ENCODE assay signal across 8 cellular contexts in genomic region chr1:205774277-205775014, GRCh38. TPM values are rescaled to one million over a fixed set of nuclear protein-coding genes. Genes with fewer than 3 reads are reported as not detected.
DNase-seq lines count a peak whose midpoint lies in the region; ATAC-seq and TF ChIP-seq lines count a peak whose summit lies in the region.

No MANE protein-coding gene starts in this region.

- 4 to 5% methylated on average over 32 to 33 of the region's 33 CpGs for WGBS in ectodermal cell, 2 experiments

- no peak overlapping the region for H3K27ac ChIP-seq in ectodermal cell (ENCODE audit: insufficient read depth, low read depth, low read length, poor library complexity, severe bottlenecking)

- H3K9me3 ChIP-seq in ectodermal cell (ENCODE audit: control insufficient read depth, low read length) = no peaks in the 10 kb centered on the region
- H3K9me3 ChIP-seq in mucosa of descending colon = no peaks in the 10 kb centered on the region

- peak overlapping the region; percentile 60 for H3K4me3 ChIP-seq in GM08714 (ENCODE audit: low read length)
- H3K4me3 ChIP-seq in ectodermal cell (ENCODE audit: insufficient read depth, low read depth, low read length) = peak overlapping the region; percentile 78
- H3K4me3 ChIP-seq in mucosa of descending colon = peak overlapping the region; percentile 38

- intact Hi-C loops in mucosa of descending colon (cut with DNase I, micrococcal nuclease) = no loop called here

- TF ChIP-seq CTCF in mucosa of descending colon (IDR thresholded peaks at IDR 0.05) = no peak

- H3K27me3 ChIP-seq in ectodermal cell (ENCODE audit: control insufficient read depth, insufficient read depth, low read length, poor library complexity, severe bottlenecking) = peaks cover 37% of the 10 kb centered on the region

- ATAC-seq in HG03175 (IDR thresholded peaks at IDR 0.05; ENCODE audit: unreplicated experiment) (peak; percentile 37), mucosa of descending colon (peak; percentile 35), GM19035 (IDR thresholded peaks at IDR 0.05; ENCODE audit: unreplicated experiment) (no peak), GM18520 (IDR thresholded peaks at IDR 0.05; ENCODE audit: unreplicated experiment) (no peak)
- ATAC-seq in stimulated activated naive CD8-positive, alpha-beta T cell treated with anti-CD3 and anti-CD28 coated beads, Interleukin-15, Interleukin-2, amounts not matched to agents 100 U/mL and 50 U/mL, for 24 hours = peak; percentile 6

- peak; percentile 47 for DNase-seq in activated CD4-positive, alpha-beta T cell treated with anti-CD3 and anti-CD28 coated beads for 48 hours
- peak in 1 of 3 donors; percentile 12 for DNase-seq in mucosa of descending colon
- peak; percentile 61 for DNase-seq in stimulated activated naive CD8-positive, alpha-beta T cell treated with anti-CD3 and anti-CD28 coated beads, Interleukin-15, Interleukin-2, amounts not matched to agents 100 U/mL and 50 U/mL, for 24 hours

- peaks cover 7% of the 10 kb centered on the region for H3K4me1 ChIP-seq in ectodermal cell (ENCODE audit: control insufficient read depth, insufficient read depth, low read length)
- no peaks in the 10 kb centered on the region for H3K4me1 ChIP-seq in mucosa of descending colon (ENCODE audit: low read depth)

- no peaks in the 10 kb centered on the region for H3K36me3 ChIP-seq in ectodermal cell (ENCODE audit: control insufficient read depth, insufficient read depth, low read length)
- H3K36me3 ChIP-seq in mucosa of descending colon (ENCODE audit: low read depth) = no peaks in the 10 kb centered on the region

RNA-seq across cellular contexts. Expression of gene RAB29, which starts 0.8 kb away (rescaled TPM):
- 7.4 TPM for polyA plus RNA-seq in ectodermal cell (2013, experiment 1 of 4)
- polyA plus RNA-seq in ectodermal cell (2013, experiment 2 of 4) = 6.0 TPM
- 5.3 TPM for polyA plus RNA-seq in ectodermal cell (2013, experiment 3 of 4)
- polyA plus RNA-seq in ectodermal cell (2013, experiment 4 of 4) = 5.7 TPM
- 10 to 100 TPM in 1 of 3 donors, 1 to 10 TPM in 2; 4.7 to 27.5 (median 7.8) TPM for total RNA-seq in mucosa of descending colon

RNA-seq across cellular contexts. Expression of gene NUCKS1, which starts 24.5 kb away (rescaled TPM):
- 455 TPM for polyA plus RNA-seq in ectodermal cell (2013, experiment 1 of 4)
- polyA plus RNA-seq in ectodermal cell (2013, experiment 2 of 4) = 448 TPM
- polyA plus RNA-seq in ectodermal cell (2013, experiment 3 of 4) = 311 TPM
- 357 TPM for polyA plus RNA-seq in ectodermal cell (2013, experiment 4 of 4)
- 100 to 1,000 TPM in 2 of 3 donors, 10 to 100 TPM in 1; 52.7 to 140 (median 103) TPM for total RNA-seq in mucosa of descending colon

RNA-seq across cellular contexts. Expression of gene SLC41A1, which starts 38.6 kb away (rescaled TPM):
- 29.1 TPM for polyA plus RNA-seq in ectodermal cell (2013, experiment 1 of 4)
- polyA plus RNA-seq in ectodermal cell (2013, experiment 2 of 4) = 26.3 TPM
- 13.7 TPM for polyA plus RNA-seq in ectodermal cell (2013, experiment 3 of 4)
- 16.6 TPM for polyA plus RNA-seq in ectodermal cell (2013, experiment 4 of 4)
- 10 to 100 TPM in 1 of 3 donors, 1 to 10 TPM in 2; 2.1 to 25.0 (median 4.9) TPM for total RNA-seq in mucosa of descending colon

Comparison
In these comparisons a context has a peak if more than half of its experiments do, and no peak if none do; other contexts are left out.
1. ATAC-seq: peak in HG03175 (single experiment), mucosa of descending colon (single experiment) and stimulated activated naive CD8-positive, alpha-beta T cell treated with anti-CD3 and anti-CD28 coated beads, Interleukin-15, Interleukin-2, amounts not matched to agents 100 U/mL and 50 U/mL, for 24 hours (single experiment); none in GM19035 (single experiment) and GM18520 (single experiment).
2. Peak in every context shown above with its lines, with median percentiles within 50 percentile points of each other: H3K4me3 ChIP-seq.